14 cellular contexts compared by ENCODE assay signal in the genomic region with DNA sequence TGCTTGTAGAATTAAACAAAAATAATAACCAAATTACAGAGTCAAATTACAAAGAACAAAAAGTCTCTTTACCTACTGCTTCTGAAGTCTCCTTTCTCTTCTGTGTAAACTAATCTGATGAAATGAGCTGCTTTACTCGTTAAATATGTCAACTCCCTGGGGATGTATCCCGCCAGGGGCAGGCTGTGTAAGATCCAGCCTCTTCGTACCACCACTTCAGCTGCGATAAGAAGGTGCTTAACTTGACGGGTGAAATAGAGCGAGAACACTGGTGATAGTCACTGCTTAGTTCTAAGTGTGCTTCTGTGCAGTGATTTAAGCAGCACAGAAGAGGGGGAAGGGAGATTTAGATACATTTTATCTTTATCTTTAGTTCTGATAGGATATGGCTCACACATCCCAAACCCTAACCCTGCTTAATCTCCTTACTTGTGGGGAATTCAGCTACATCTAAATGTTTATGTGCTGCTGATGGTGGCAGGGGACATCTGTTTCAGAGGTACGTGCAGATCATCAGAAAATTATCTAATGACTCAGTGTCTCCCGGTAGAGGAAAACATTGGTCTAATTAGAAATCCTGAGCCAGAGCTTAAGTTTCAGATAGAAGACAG. TPM values are rescaled to one million over a fixed set of nuclear protein-coding genes. Genes with fewer than 3 reads are reported as not detected.
A peak's percentile ranks its signal among the peaks of the same experiment; 100 is the strongest.
DNase-seq lines count a peak whose midpoint lies in the region; ATAC-seq, FAIRE-seq and TF ChIP-seq lines count a peak whose summit lies in the region.
"Had no signal": no experiment of that assay in that cellular context is flagged by ENCODE, and none has a peak within 500 bp of the region (broad histone marks: within the 10 kb centered on the region; RNA-seq: fewer than 3 reads in every experiment).

No MANE protein-coding gene starts in this region.

- FAIRE-seq in pancreas (lab: Jason Lieb, UNC), result no peak
- FAIRE-seq: TTC549 had no signal

- peak; percentile 9 to 26 for DNase-seq in NCI-H2081 (lab: John Stamatoyannopoulos, UW)
- DNase-seq in NCI-H2081 treated with DMSO at 0.1 percent for 48 hours (lab: John Stamatoyannopoulos, UW), result no peak
- peak; percentile 58 for DNase-seq in NCI-H510A (lab: John Stamatoyannopoulos, UW)
- peak; percentile 36 for DNase-seq in fibroblast of the aortic adventitia (ENCODE audit: low read depth)
- peak in 1 of 2 donors; percentile 77 for DNase-seq in upper lobe of left lung
- no peak for DNase-seq in pancreas
- DNase-seq: activated effector memory CD4-positive, alpha-beta T cell treated with anti-CD3 and anti-CD28 coated beads, Interleukin-2, amount 50 U/mL, for 16 hours; dorsolateral prefrontal cortex; NCI-H2029; posterior cingulate gyrus had no signal

- TF ChIP-seq POLR2A in upper lobe of left lung (IDR thresholded peaks at IDR 0.05), result no peak

- H3K4me1 ChIP-seq in upper lobe of left lung (peaks cover 0 to 5% (median 0%) of the 10 kb centered on the region in 4 donors), pancreas (peaks cover 4 to 10% (median 6%) of the 10 kb centered on the region in 3 donors)

- ATAC-seq in upper lobe of left lung (ENCODE audit: low FRiP score in 2 of 2) (peak; percentile 48 to 73), GM19324 (IDR thresholded peaks at IDR 0.05; ENCODE audit: low FRiP score, unreplicated experiment) (no peak), HG02970 (IDR thresholded peaks at IDR 0.05; ENCODE audit: low FRiP score, unreplicated experiment) (no peak), pancreas (no peak)
- ATAC-seq: A549 had no signal

- no peaks in the 10 kb centered on the region for H3K36me3 ChIP-seq in upper lobe of left lung
- H3K36me3 ChIP-seq in pancreas, result no peaks in the 10 kb centered on the region

- H3K27ac ChIP-seq in upper lobe of left lung (no peak overlapping the region), pancreas (no peak overlapping the region)

- intact Hi-C loops in pancreas (cut with DNase I), result no loop called here

- TF ChIP-seq CTCF in fibroblast of the aortic adventitia (IDR thresholded peaks at IDR 0.05; ENCODE audit: insufficient read depth, low read length), result no peak
- no peak for TF ChIP-seq CTCF in upper lobe of left lung (IDR thresholded peaks at IDR 0.05)
- TF ChIP-seq CTCF in pancreas (IDR thresholded peaks at IDR 0.05), result no peak

- no peaks in the 10 kb centered on the region for H3K9me3 ChIP-seq in upper lobe of left lung
- H3K9me3 ChIP-seq in pancreas, result no peaks in the 10 kb centered on the region
- H3K9me3 ChIP-seq: A549 had no signal

- 48% methylated on average over 8 of the region's 8 CpGs for WGBS in upper lobe of left lung, 2 donors
- WGBS in pancreas, 2 donors, result 74 to 77% methylated on average over 8 of the region's 8 CpGs

- H3K4me3 ChIP-seq in fibroblast of the aortic adventitia (ENCODE audit: low read depth, low read length), result no peak overlapping the region
- no peak overlapping the region for H3K4me3 ChIP-seq in upper lobe of left lung
- no peak overlapping the region for H3K4me3 ChIP-seq in pancreas
- H3K4me3 ChIP-seq: A549 had no signal

- no peaks in the 10 kb centered on the region for H3K27me3 ChIP-seq in upper lobe of left lung
- H3K27me3 ChIP-seq in pancreas, result no peaks in the 10 kb centered on the region
- H3K27me3 ChIP-seq: dorsolateral prefrontal cortex had no signal

- no peak for TF ChIP-seq EP300 in upper lobe of left lung (IDR thresholded peaks at IDR 0.05)

RNA-seq across cellular contexts. Expression of gene RHOU, which starts 46.0 kb away (rescaled TPM):
- 4.2 and 38.3 TPM in 2 replicates for total RNA-seq in fibroblast of the aortic adventitia (ENCODE audit: low replicate concordance)
- total RNA-seq in upper lobe of left lung, result 10 to 100 TPM; 11.0 to 44.9 (median 18.7) TPM
- 10 to 100 TPM in 3 of 6 donors, 1 to 10 TPM in 3; 5.4 to 14.1 (median 9.8) TPM for total RNA-seq in pancreas
- 10 to 100 TPM in 1 of 2 donors, 1 to 10 TPM in 1; 7.8 to 11.4 TPM for polyA plus RNA-seq in pancreas

Comparison
In these comparisons a context has a peak if more than half of its experiments do, and no peak if none do; other contexts are left out.
1. DNase-seq: peak in NCI-H2081 (2 of 2), NCI-H510A (single experiment) and fibroblast of the aortic adventitia (single experiment); none in NCI-H2081 treated with DMSO at 0.1 percent for 48 hours (single experiment) and pancreas (0 of 6).
2. ATAC-seq: peak in upper lobe of left lung (2 of 2); none in GM19324 (single experiment), HG02970 (single experiment) and pancreas (0 of 4).